Comparison of ENCODE assay signal across 27 cellular contexts in genomic region chr3:98171066-98171465, GRCh38. TPM values are rescaled to one million over a fixed set of nuclear protein-coding genes. Genes with fewer than 3 reads are reported as not detected.
DNase-seq lines count a peak whose midpoint lies in the region; ATAC-seq and TF ChIP-seq lines count a peak whose summit lies in the region.
"Had no signal": no experiment of that assay in that cellular context is flagged by ENCODE, and none has a peak within 500 bp of the region (broad histone marks: within the 10 kb centered on the region; RNA-seq: fewer than 3 reads in every experiment).

No MANE protein-coding gene starts in this region.

- 31 to 33% methylated on average over 1 of the region's 1 CpG for WGBS in body of pancreas, 2 donors

- TF ChIP-seq CTCF in VCaP (conservative IDR thresholded peaks at IDR 0.05) (no peak), body of pancreas (IDR thresholded peaks at IDR 0.05) (no peak)

- peaks cover 2% of the 10 kb centered on the region for H3K36me3 Mint-ChIP-seq in activated naive CD4-positive, alpha-beta T cell treated with anti-CD3 and anti-CD28 coated beads, Interleukin-2, amount 10 ng/mL, durations not matched to agents 7 days and 5 days
- H3K36me3 Mint-ChIP-seq: CD14-positive monocyte; CD8-positive, alpha-beta memory T cell had no signal

- H3K27me3 Mint-ChIP-seq in activated naive CD4-positive, alpha-beta T cell treated with anti-CD3 and anti-CD28 coated beads, Interleukin-2, amount 10 ng/mL, durations not matched to agents 7 days and 5 days = no peaks in the 10 kb centered on the region

- CTCF ChIA-PET in activated naive CD4-positive, alpha-beta T cell treated with anti-CD3 and anti-CD28 coated beads, Interleukin-2, amount 10 ng/mL, durations not matched to agents 7 days and 5 days (lab: Charles Lee) = no interaction called here

- no peaks in the 10 kb centered on the region for H3K4me1 ChIP-seq in body of pancreas
- H3K4me1 ChIP-seq: BE2C, Peyer's patch had no signal

- no peak overlapping the region for H3K4me3 Mint-ChIP-seq in activated naive CD4-positive, alpha-beta T cell treated with anti-CD3 and anti-CD28 coated beads, Interleukin-2, amount 10 ng/mL, durations not matched to agents 7 days and 5 days
- H3K4me3 Mint-ChIP-seq: CD14-positive monocyte; CD8-positive, alpha-beta memory T cell had no signal

- ATAC-seq in body of pancreas (no peak), HG03469 (IDR thresholded peaks at IDR 0.05; ENCODE audit: unreplicated experiment) (no peak)
- ATAC-seq: HepG2 had no signal

- intact Hi-C loops in body of pancreas (cut with DNase I) = no loop called here

- no peak for TF ChIP-seq POLR2A in body of pancreas (IDR thresholded peaks at IDR 0.05)

- H3K4me3 ChIP-seq in body of pancreas = no peak overlapping the region
- H3K4me3 ChIP-seq: Peyer's patch had no signal

- H3K9me3 Mint-ChIP-seq in activated naive CD4-positive, alpha-beta T cell treated with anti-CD3 and anti-CD28 coated beads, Interleukin-2, amount 10 ng/mL, durations not matched to agents 7 days and 5 days = peaks cover 10% of the 10 kb centered on the region

- DNase-seq in NOMO-1 (lab: John Stamatoyannopoulos, UW; ENCODE audit: unreplicated experiment in 2 of 2) (peak; percentile 50 to 55), NOMO-1 treated with dmso at 0.1 percent for 144 hours (lab: John Stamatoyannopoulos, UW; ENCODE audit: unreplicated experiment) (no peak), NOMO-1 treated with DMSO at 0.1 percent for 48 hours (lab: John Stamatoyannopoulos, UW; ENCODE audit: unreplicated experiment) (peak; percentile 37), renal cortical epithelial cell (ENCODE audit: low read depth) (peak; percentile 79), body of pancreas (no peak)
- no peak for DNase-seq in activated naive CD4-positive, alpha-beta T cell treated with anti-CD3 and anti-CD28 coated beads, Interleukin-2, amount 10 ng/mL, durations not matched to agents 7 days and 5 days
- DNase-seq: BE2C; Calu3; CD8-positive, alpha-beta memory T cell; DMS79 treated with DMSO at 0.1 percent for 48 hours; Karpas-422; NCI-H1092; NCI-H1417 treated with DMSO at 0.1 percent for 48 hours; NCI-H1694 treated with DMSO at 0.1 percent for 48 hours; NCI-H2081; NCI-H2227 treated with DMSO at 0.1 percent for 48 hours; NCI-H69; Peyer's patch; SHP77 treated with DMSO at 0.1 percent for 48 hours; SK-N-SH had no signal

- H3K27me3 ChIP-seq in body of pancreas = no peaks in the 10 kb centered on the region
- H3K27me3 ChIP-seq: BE2C, Peyer's patch had no signal

- H3K36me3 ChIP-seq in body of pancreas (replicated peaks in 1 of 2; ENCODE audit: insufficient read depth in 1 of 2, low read depth in 2 of 2) = no peaks in the 10 kb centered on the region
- H3K36me3 ChIP-seq: BE2C, Peyer's patch had no signal

- H3K27ac ChIP-seq in VCaP (peak overlapping the region; percentile 49), body of pancreas (no peak overlapping the region)
- H3K27ac ChIP-seq: 22Rv1, Peyer's patch had no signal

- H3K4me1 Mint-ChIP-seq in activated naive CD4-positive, alpha-beta T cell treated with anti-CD3 and anti-CD28 coated beads, Interleukin-2, amount 10 ng/mL, durations not matched to agents 7 days and 5 days = peaks cover 6% of the 10 kb centered on the region

- no peaks in the 10 kb centered on the region for H3K9me3 ChIP-seq in body of pancreas
- H3K9me3 ChIP-seq: BE2C, Peyer's patch, SK-N-SH had no signal

- no peak overlapping the region for H3K27ac Mint-ChIP-seq in activated naive CD4-positive, alpha-beta T cell treated with anti-CD3 and anti-CD28 coated beads, Interleukin-2, amount 10 ng/mL, durations not matched to agents 7 days and 5 days
- H3K27ac Mint-ChIP-seq: CD14-positive monocyte; CD8-positive, alpha-beta memory T cell had no signal

RNA-seq across cellular contexts. Expression of gene OR5H15, which starts 4.6 kb away (rescaled TPM):
- total RNA-seq in renal cortical epithelial cell (not detected in 2 replicates), body of pancreas (not detected)
- total RNA-seq: Calu3; CD8-positive, alpha-beta memory T cell; HepG2; HT1080; NCI-H460; Peyer's patch had no signal

RNA-seq across cellular contexts. Expression of gene OR5H14, which starts 23.8 kb away (rescaled TPM):
- total RNA-seq in renal cortical epithelial cell (not detected in 2 replicates), body of pancreas (not detected)
- total RNA-seq: CD8-positive, alpha-beta memory T cell; HepG2; HT1080; NCI-H460; Peyer's patch had no signal

RNA-seq across cellular contexts. Expression of gene OR5H1, which starts 40.5 kb away (rescaled TPM):
- total RNA-seq in renal cortical epithelial cell (not detected in 2 replicates), body of pancreas (not detected)
- total RNA-seq: Calu3; CD8-positive, alpha-beta memory T cell; HepG2; HT1080; NCI-H460; Peyer's patch had no signal

Comparison
In these comparisons a context has a peak if more than half of its experiments do, and no peak if none do; other contexts are left out.
1. DNase-seq: peak in NOMO-1 (2 of 2), NOMO-1 treated with DMSO at 0.1 percent for 48 hours (single experiment) and renal cortical epithelial cell (single experiment); none in NOMO-1 treated with dmso at 0.1 percent for 144 hours (single experiment), body of pancreas (0 of 4) and activated naive CD4-positive, alpha-beta T cell treated with anti-CD3 and anti-CD28 coated beads, Interleukin-2, amount 10 ng/mL, durations not matched to agents 7 days and 5 days (single experiment).